8 cellular contexts compared by ENCODE assay signal in genomic region chr22:40856513-40857308, GRCh38. TPM values are rescaled to one million over a fixed set of nuclear protein-coding genes. Genes with fewer than 3 reads are reported as not detected.
A peak's percentile ranks its signal among the peaks of the same experiment; 100 is the strongest.
DNase-seq lines count a peak whose midpoint lies in the region; ATAC-seq and TF ChIP-seq lines count a peak whose summit lies in the region.

TSS of gene ST13 (minus strand) at chr22:40856639. CDS start at chr22:40856540, 99 bp downstream.
TSS of gene XPNPEP3 (plus strand) at chr22:40857148. CDS start at chr22:40857182, 34 bp downstream.

- peak within 1 kb of the TSS; percentile 77 for H3K9ac ChIP-seq in SU-DHL-6 (ENCODE audit: low read length)

- peaks cover 92% of the 10 kb centered on the region for H3K79me2 ChIP-seq in SU-DHL-6 (ENCODE audit: insufficient read depth, low read length)

- TF ChIP-seq CTCF in GM12872 (IDR thresholded peaks at IDR 0.05; ENCODE audit: insufficient read depth, low read depth, low read length) (peak; percentile 37; the same call in 1 of the 3 replicates), SU-DHL-6 (IDR thresholded peaks at IDR 0.05; ENCODE audit: insufficient read depth, low read length, poor library complexity, severe bottlenecking) (peak; percentile 47), osteocyte (IDR thresholded peaks at IDR 0.05) (peak; percentile 42)

- no peaks in the 10 kb centered on the region for H3K27me3 Mint-ChIP-seq in activated naive CD8-positive, alpha-beta T cell treated with anti-CD3 and anti-CD28 coated beads, Interleukin-2, amount 10 ng/mL, durations not matched to agents 7 days and 5 days
- no peaks in the 10 kb centered on the region for H3K27me3 Mint-ChIP-seq in osteocyte (ENCODE audit: unreplicated experiment)

- H3K36me3 Mint-ChIP-seq in activated naive CD8-positive, alpha-beta T cell treated with anti-CD3 and anti-CD28 coated beads, Interleukin-2, amount 10 ng/mL, durations not matched to agents 7 days and 5 days = peaks cover 7% of the 10 kb centered on the region
- H3K36me3 Mint-ChIP-seq in osteocyte (ENCODE audit: unreplicated experiment) = peaks cover 5% of the 10 kb centered on the region

- intact Hi-C loops in head of caudate nucleus (cut with DNase I) = loop anchor here (2.0 kb wide), 1 partner anchor 38 kb away; the partner anchor contains the start of gene SLC25A17

- peaks cover 6% of the 10 kb centered on the region; the same call in 1 of the 2 replicates for H3K36me3 ChIP-seq in SU-DHL-6 (ENCODE audit: low read length)
- H3K36me3 ChIP-seq in thymus (ENCODE audit: control insufficient read depth, insufficient read depth) = no peaks in the 10 kb centered on the region

- H3K4me2 ChIP-seq in SU-DHL-6 (ENCODE audit: low read depth, low read length, poor library complexity, severe bottlenecking) = peak within 1 kb of the TSS; percentile 98

- no peaks in the 10 kb centered on the region for H3K9me3 Mint-ChIP-seq in activated naive CD8-positive, alpha-beta T cell treated with anti-CD3 and anti-CD28 coated beads, Interleukin-2, amount 10 ng/mL, durations not matched to agents 7 days and 5 days
- no peaks in the 10 kb centered on the region for H3K9me3 Mint-ChIP-seq in osteocyte (ENCODE audit: unreplicated experiment)

- POLR2A ChIA-PET in activated naive CD8-positive, alpha-beta T cell treated with anti-CD3 and anti-CD28 coated beads, Interleukin-2, amount 10 ng/mL, durations not matched to agents 7 days and 5 days (lab: Charles Lee) = interaction anchor here (0.6 to 2.2 kb wide), 20 partner anchors 10 to 590 kb away, joined by 3 to 11 read pairs (median 4); partner anchors contain the start of genes MRTFA, RANGAP1, RBX1 and SLC25A17

- peak within 1 kb of the TSS; percentile 100 for H3K27ac Mint-ChIP-seq in activated naive CD8-positive, alpha-beta T cell treated with anti-CD3 and anti-CD28 coated beads, Interleukin-2, amount 10 ng/mL, durations not matched to agents 7 days and 5 days
- H3K27ac Mint-ChIP-seq in osteocyte (ENCODE audit: unreplicated experiment) = peak within 1 kb of the TSS; percentile 100

- H3K4me3 Mint-ChIP-seq in activated naive CD8-positive, alpha-beta T cell treated with anti-CD3 and anti-CD28 coated beads, Interleukin-2, amount 10 ng/mL, durations not matched to agents 7 days and 5 days = peak within 1 kb of the TSS; percentile 99
- H3K4me3 Mint-ChIP-seq in osteocyte (ENCODE audit: unreplicated experiment) = peak within 1 kb of the TSS; percentile 97

- H3K4me1 Mint-ChIP-seq in activated naive CD8-positive, alpha-beta T cell treated with anti-CD3 and anti-CD28 coated beads, Interleukin-2, amount 10 ng/mL, durations not matched to agents 7 days and 5 days = peaks cover 37% of the 10 kb centered on the region
- peaks cover 51% of the 10 kb centered on the region for H3K4me1 Mint-ChIP-seq in osteocyte (ENCODE audit: unreplicated experiment)

- peak within 1 kb of the TSS; percentile 89 for H3K4me3 ChIP-seq in SU-DHL-6 (ENCODE audit: insufficient read depth, low read length, poor library complexity, severe bottlenecking)
- peak within 1 kb of the TSS; percentile 91 for H3K4me3 ChIP-seq in thymus (ENCODE audit: low read length)

- no peaks in the 10 kb centered on the region for H3K27me3 ChIP-seq in SU-DHL-6 (ENCODE audit: low read length)
- H3K27me3 ChIP-seq in thymus (ENCODE audit: control insufficient read depth, insufficient read depth) = no peaks in the 10 kb centered on the region

- H3K4me1 ChIP-seq in thymus (ENCODE audit: control insufficient read depth, insufficient read depth, low read length) = peaks cover 13% of the 10 kb centered on the region

- under 1% methylated on average over 63 of the region's 63 CpGs for WGBS in thymus

- H3K9me3 ChIP-seq in SU-DHL-6 (ENCODE audit: insufficient read depth, low read length) = no peaks in the 10 kb centered on the region
- H3K9me3 ChIP-seq in thymus (ENCODE audit: control insufficient read depth) = no peaks in the 10 kb centered on the region

- H4K20me1 ChIP-seq in SU-DHL-6 (ENCODE audit: low read depth, low read length) = peaks cover 5% of the 10 kb centered on the region; the same call in 1 of the 2 replicates

- peak; percentile 92 for ATAC-seq in HG02678 (IDR thresholded peaks at IDR 0.05; ENCODE audit: unreplicated experiment)
- ATAC-seq in activated naive CD8-positive, alpha-beta T cell treated with anti-CD3 and anti-CD28 coated beads, Interleukin-2, amount 10 ng/mL, durations not matched to agents 7 days and 5 days (ENCODE audit: low read depth) = peak; percentile 92

- peak within 1 kb of the TSS; percentile 88 for H2AFZ ChIP-seq in SU-DHL-6 (ENCODE audit: low read depth, low read length, severe bottlenecking)

- H3K9me2 ChIP-seq in SU-DHL-6 (replicated peaks; ENCODE audit: insufficient read depth, low read length) = no peaks in the 10 kb centered on the region

- DNase-seq in NCI-H128 (lab: John Stamatoyannopoulos, UW; ENCODE audit: unreplicated experiment) (peak; percentile 83), head of caudate nucleus (peak; percentile 92 to 98 (median 96)), osteocyte (ENCODE audit: extremely low spot score, unreplicated experiment) (peak; percentile 98)
- peak; percentile 99 for DNase-seq in activated naive CD8-positive, alpha-beta T cell treated with anti-CD3 and anti-CD28 coated beads, Interleukin-2, amount 10 ng/mL, durations not matched to agents 7 days and 5 days

- H3K27ac ChIP-seq in SU-DHL-6 (ENCODE audit: low read depth, low read length) (peak within 1 kb of the TSS; percentile 89), thymus (ENCODE audit: low read depth) (peak within 1 kb of the TSS; percentile 93)

- H3F3A ChIP-seq in SU-DHL-6 (ENCODE audit: insufficient read depth) = peaks cover 21% of the 10 kb centered on the region

RNA-seq across cellular contexts. Expression of gene ST13, which starts in this region (rescaled TPM):
- 100 to 1,000 TPM; 131 to 138 TPM for total RNA-seq in activated naive CD8-positive, alpha-beta T cell treated with anti-CD3 and anti-CD28 coated beads, Interleukin-2, amount 10 ng/mL, durations not matched to agents 7 days and 5 days
- total RNA-seq in osteocyte = 289 and 309 TPM in 2 replicates
- 121 TPM for polyA plus RNA-seq in thymus

RNA-seq across cellular contexts. Expression of gene XPNPEP3, which starts in this region (rescaled TPM):
- total RNA-seq in activated naive CD8-positive, alpha-beta T cell treated with anti-CD3 and anti-CD28 coated beads, Interleukin-2, amount 10 ng/mL, durations not matched to agents 7 days and 5 days = 10 to 100 TPM; 14.7 to 15.1 TPM
- 20.9 and 22.5 TPM in 2 replicates for total RNA-seq in osteocyte
- 7.1 TPM for polyA plus RNA-seq in thymus

Comparison
In these comparisons a context has a peak if more than half of its experiments do, and no peak if none do; other contexts are left out.
1. Peak in every context shown above with its lines: DNase-seq, ATAC-seq, H3K4me3 ChIP-seq and H3K27ac ChIP-seq.